Comparison of ENCODE assay signal across 28 cellular contexts in the genomic region with DNA sequence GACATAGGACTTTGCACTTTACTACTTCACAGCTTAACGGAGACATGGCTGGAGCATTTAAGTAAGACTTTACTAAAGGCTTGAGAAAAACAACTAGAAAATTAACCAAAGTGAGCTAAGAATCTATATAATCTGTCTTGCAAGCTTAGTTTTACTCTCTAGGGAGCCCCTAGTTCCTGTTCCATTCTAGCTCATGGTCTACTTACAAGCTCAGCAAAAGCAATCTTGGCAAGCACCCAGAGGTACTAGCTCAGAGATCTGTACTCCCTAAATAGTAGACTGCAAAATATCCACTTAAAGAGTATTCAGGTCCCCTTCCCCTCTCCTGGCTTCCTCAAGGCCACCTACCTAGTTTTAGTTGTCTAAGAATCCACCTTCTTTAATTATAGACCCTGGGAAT.
"Had no signal": no experiment of that assay in that cellular context is flagged by ENCODE, and none has a peak within 500 bp of the region (broad histone marks: within the 10 kb centered on the region; RNA-seq: fewer than 3 reads in every experiment).

No MANE protein-coding gene starts in this region.

- H3K4me1 ChIP-seq: esophagus squamous epithelium, pancreas, right atrium auricular region, vagina had no signal

- H3K4me3 Mint-ChIP-seq: activated T-helper 1 cell treated with anti-CD3 and anti-CD28 coated beads, Interleukin-12 subunit alpha, Interleukin-12 subunit beta, Interleukin-2, Interleukin-4 antibody, amounts not matched to agents 30 ng/mL and 10 ng/mL and 1 ng/mL, durations not matched to agents 14 hours and 24 hours and 36 hours; memory B cell; naive thymus-derived CD8-positive, alpha-beta T cell; neural crest cell; type B pancreatic cell had no signal

- H3K27me3 Mint-ChIP-seq: memory B cell; naive thymus-derived CD8-positive, alpha-beta T cell; type B pancreatic cell had no signal

- H3K36me3 ChIP-seq: brain microvascular endothelial cell, esophagus squamous epithelium, pancreas, right atrium auricular region, vagina had no signal

- ATAC-seq: naive thymus-derived CD8-positive, alpha-beta T cell; pancreas; stimulated activated naive CD8-positive, alpha-beta T cell treated with anti-CD3 and anti-CD28 coated beads, Interleukin-15, Interleukin-2, amounts not matched to agents 100 U/mL and 50 U/mL, for 24 hours had no signal

- H3K9me3 Mint-ChIP-seq: activated T-helper 1 cell treated with anti-CD3 and anti-CD28 coated beads, Interleukin-12 subunit alpha, Interleukin-12 subunit beta, Interleukin-2, Interleukin-4 antibody, amounts not matched to agents 30 ng/mL and 10 ng/mL and 1 ng/mL, durations not matched to agents 14 hours and 24 hours and 36 hours; memory B cell; naive thymus-derived CD8-positive, alpha-beta T cell; type B pancreatic cell had no signal

- H3K9me3 ChIP-seq: esophagus squamous epithelium, pancreas, right atrium auricular region, vagina had no signal

- H3K4me1 Mint-ChIP-seq: memory B cell; naive thymus-derived CD8-positive, alpha-beta T cell; neural crest cell had no signal

- H3K27ac ChIP-seq: brain microvascular endothelial cell, epithelial cell of prostate, esophagus squamous epithelium, pancreas, right atrium auricular region, vagina, VCaP had no signal

- H3K4me3 ChIP-seq: esophagus squamous epithelium, pancreas, right atrium auricular region, vagina had no signal

- DNase-seq: activated CD4-positive, alpha-beta T cell treated with anti-CD3 and anti-CD28 coated beads for 4 hours; activated CD4-positive, alpha-beta T cell treated with anti-CD3 and anti-CD28 coated beads, Interleukin-2, amount 50 U/mL, for 4 hours; activated CD8-positive, alpha-beta memory T cell treated with anti-CD3 and anti-CD28 coated beads for 24 hours; activated gamma-delta T cell; activated naive CD4-positive, alpha-beta T cell treated with anti-CD3 and anti-CD28 coated beads, Interleukin-2, amount 50 U/mL, for 16 hours; activated T-cell treated with anti-CD3 and anti-CD28 coated beads, Interleukin-2, amount 50 U/mL, for 1 hour; amniotic stem cell; brain microvascular endothelial cell; caudate nucleus; dermis blood vessel endothelial cell; effector CD4-positive, alpha-beta T cell; esophagus squamous epithelium; glutamatergic neuron; islet precursor cell; midbrain; naive thymus-derived CD8-positive, alpha-beta T cell; pancreas; stimulated activated CD4-positive, alpha-beta T cell treated with anti-CD3 and anti-CD28 coated beads, Interleukin-15, amount 100 ng/mL, for 24 hours; stimulated activated CD4-positive, alpha-beta T cell treated with anti-CD3 and anti-CD28 coated beads, Interleukin-2, amount 100 ng/mL, for 24 hours; stimulated activated naive CD8-positive, alpha-beta T cell treated with anti-CD3 and anti-CD28 coated beads, Interleukin-15, Interleukin-2, amounts not matched to agents 100 U/mL and 50 U/mL, for 24 hours had no signal

- H3K36me3 Mint-ChIP-seq: memory B cell; naive thymus-derived CD8-positive, alpha-beta T cell; type B pancreatic cell had no signal

- H3K27me3 ChIP-seq: brain microvascular endothelial cell, esophagus squamous epithelium, pancreas, right atrium auricular region, vagina had no signal

- H3K27ac Mint-ChIP-seq: activated T-helper 1 cell treated with anti-CD3 and anti-CD28 coated beads, Interleukin-12 subunit alpha, Interleukin-12 subunit beta, Interleukin-2, Interleukin-4 antibody, amounts not matched to agents 30 ng/mL and 10 ng/mL and 1 ng/mL, durations not matched to agents 14 hours and 24 hours and 36 hours; memory B cell; naive thymus-derived CD8-positive, alpha-beta T cell; type B pancreatic cell had no signal
